ENCODE assay signal across 13 cellular contexts in genomic region chr12:52013626-52014310, GRCh38.
"Had no signal": no experiment of that assay in that cellular context is flagged by ENCODE, and none has a peak within 500 bp of the region (broad histone marks: within the 10 kb centered on the region; RNA-seq: fewer than 3 reads in every experiment).

No MANE protein-coding gene starts in this region.

- H3K27ac Mint-ChIP-seq: activated CD4-positive, alpha-beta memory T cell treated with anti-CD3 and anti-CD28 coated beads, Interleukin-2, amount 10 ng/mL, durations not matched to agents 7 days and 5 days; activated CD4-positive, alpha-beta T cell treated with anti-CD3 and anti-CD28 coated beads for 36 hours; activated naive CD8-positive, alpha-beta T cell treated with anti-CD3 and anti-CD28 coated beads, Interleukin-2, amount 10 ng/mL, durations not matched to agents 7 days and 5 days had no signal

- DNase-seq: activated CD4-positive, alpha-beta memory T cell treated with anti-CD3 and anti-CD28 coated beads, Interleukin-2, amount 10 ng/mL, durations not matched to agents 7 days and 5 days; activated CD4-positive, alpha-beta T cell treated with anti-CD3 and anti-CD28 coated beads for 36 hours; activated naive CD8-positive, alpha-beta T cell treated with anti-CD3 and anti-CD28 coated beads, Interleukin-2, amount 10 ng/mL, durations not matched to agents 7 days and 5 days; activated T-cell treated with anti-CD3 and anti-CD28 coated beads, Interleukin-2, amount 50 U/mL, for 48 hours; aorta; foreskin melanocyte; stimulated activated CD4-positive, alpha-beta T cell treated with anti-CD3 and anti-CD28 coated beads, Interleukin-12 subunit alpha, Interleukin-12 subunit beta, amount 100 ng/mL, for 4 hours; stimulated activated CD4-positive, alpha-beta T cell treated with anti-CD3 and anti-CD28 coated beads, Interleukin-4, amount 100 ng/mL, for 1 hour; stimulated activated CD8-positive, alpha-beta memory T cell treated with anti-CD3 and anti-CD28 coated beads, Interleukin-4, amount 100 ng/mL, for 48 hours; stimulated activated naive CD8-positive, alpha-beta T cell treated with anti-CD3 and anti-CD28 coated beads, Interleukin-15, Interleukin-2, amounts not matched to agents 100 U/mL and 50 U/mL, for 24 hours; SW 1271; T-helper 9 cell had no signal

- H3K27me3 Mint-ChIP-seq: activated CD4-positive, alpha-beta memory T cell treated with anti-CD3 and anti-CD28 coated beads, Interleukin-2, amount 10 ng/mL, durations not matched to agents 7 days and 5 days; activated CD4-positive, alpha-beta T cell treated with anti-CD3 and anti-CD28 coated beads for 36 hours; activated naive CD8-positive, alpha-beta T cell treated with anti-CD3 and anti-CD28 coated beads, Interleukin-2, amount 10 ng/mL, durations not matched to agents 7 days and 5 days had no signal

- H3K27ac ChIP-seq: VCaP had no signal

- H3K4me3 Mint-ChIP-seq: activated CD4-positive, alpha-beta memory T cell treated with anti-CD3 and anti-CD28 coated beads, Interleukin-2, amount 10 ng/mL, durations not matched to agents 7 days and 5 days; activated CD4-positive, alpha-beta T cell treated with anti-CD3 and anti-CD28 coated beads for 36 hours; activated naive CD8-positive, alpha-beta T cell treated with anti-CD3 and anti-CD28 coated beads, Interleukin-2, amount 10 ng/mL, durations not matched to agents 7 days and 5 days had no signal

- ATAC-seq: activated CD4-positive, alpha-beta T cell treated with anti-CD3 and anti-CD28 coated beads for 36 hours; stimulated activated naive CD8-positive, alpha-beta T cell treated with anti-CD3 and anti-CD28 coated beads, Interleukin-15, Interleukin-2, amounts not matched to agents 100 U/mL and 50 U/mL, for 24 hours had no signal

- H3K4me1 Mint-ChIP-seq: activated CD4-positive, alpha-beta memory T cell treated with anti-CD3 and anti-CD28 coated beads, Interleukin-2, amount 10 ng/mL, durations not matched to agents 7 days and 5 days had no signal

- H3K9me3 Mint-ChIP-seq: activated CD4-positive, alpha-beta memory T cell treated with anti-CD3 and anti-CD28 coated beads, Interleukin-2, amount 10 ng/mL, durations not matched to agents 7 days and 5 days; activated naive CD8-positive, alpha-beta T cell treated with anti-CD3 and anti-CD28 coated beads, Interleukin-2, amount 10 ng/mL, durations not matched to agents 7 days and 5 days had no signal
